Comparison of ENCODE assay signal across 1 cellular context in the genomic region with DNA sequence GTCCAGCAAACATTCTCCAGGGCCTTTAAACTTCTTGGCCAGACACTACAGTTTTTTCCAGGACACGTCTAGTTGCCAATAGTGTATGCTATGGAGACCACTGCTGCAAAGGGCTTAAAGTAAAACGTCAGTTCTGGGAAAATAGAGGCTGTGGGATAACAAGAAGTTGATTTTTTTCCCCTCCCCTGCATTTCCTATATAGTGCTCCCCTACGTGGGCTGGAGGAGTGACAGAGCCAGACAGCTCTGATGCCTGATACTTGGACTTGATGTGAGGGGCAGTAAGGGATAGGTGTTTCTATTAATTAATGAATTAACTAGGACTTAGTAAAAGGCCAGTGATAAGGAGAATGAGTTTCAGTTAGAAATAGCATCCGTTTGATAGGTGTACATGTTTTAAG.
TF ChIP-seq lines count a peak whose summit lies in the region.

No MANE protein-coding gene starts in this region.

TF ChIP-seq in A549, 52 proteins besides CTCF, POLR2A, EP300 and RAD21 (continued from another document):
- TF ChIP-seq HMGXB4 (CRISPR knock-in tag; IDR thresholded peaks at IDR 0.05; ENCODE audit: borderline replicate concordance) (no peak), JUN (IDR thresholded peaks at IDR 0.05) (no peak), KDM1A (IDR thresholded peaks at IDR 0.05; ENCODE audit: low read depth) (no peak), FOSL2 (IDR thresholded peaks at IDR 0.05) (no peak), FOSL2 (CRISPR knock-in tag; IDR thresholded peaks at IDR 0.05) (no peak), ZC3H11A (IDR thresholded peaks at IDR 0.05) (no peak), SMC3 (IDR thresholded peaks at IDR 0.05) (no peak), KDM5A (IDR thresholded peaks at IDR 0.05) (no peak), GATA3 (IDR thresholded peaks at IDR 0.05; ENCODE audit: borderline replicate concordance) (no peak)
- TF ChIP-seq, protein P1, sequence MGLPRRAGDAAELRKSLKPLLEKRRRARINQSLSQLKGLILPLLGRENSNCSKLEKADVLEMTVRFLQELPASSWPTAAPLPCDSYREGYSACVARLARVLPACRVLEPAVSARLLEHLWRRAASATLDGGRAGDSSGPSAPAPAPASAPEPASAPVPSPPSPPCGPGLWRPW (IDR thresholded peaks at IDR 0.05): no peak
- TF ChIP-seq, protein P2, sequence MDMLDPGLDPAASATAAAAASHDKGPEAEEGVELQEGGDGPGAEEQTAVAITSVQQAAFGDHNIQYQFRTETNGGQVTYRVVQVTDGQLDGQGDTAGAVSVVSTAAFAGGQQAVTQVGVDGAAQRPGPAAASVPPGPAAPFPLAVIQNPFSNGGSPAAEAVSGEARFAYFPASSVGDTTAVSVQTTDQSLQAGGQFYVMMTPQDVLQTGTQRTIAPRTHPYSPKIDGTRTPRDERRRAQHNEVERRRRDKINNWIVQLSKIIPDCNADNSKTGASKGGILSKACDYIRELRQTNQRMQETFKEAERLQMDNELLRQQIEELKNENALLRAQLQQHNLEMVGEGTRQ (IDR thresholded peaks at IDR 0.05): no peak
